ENCODE assay signal across 9 cellular contexts in genomic region chr7:54839538-54840213, GRCh38.
DNase-seq lines count a peak whose midpoint lies in the region; ATAC-seq and TF ChIP-seq lines count a peak whose summit lies in the region.
"Had no signal": no experiment of that assay in that cellular context is flagged by ENCODE, and none has a peak within 500 bp of the region (broad histone marks: within the 10 kb centered on the region; RNA-seq: fewer than 3 reads in every experiment).

No MANE protein-coding gene starts in this region.

- H3K27me3 ChIP-seq in GM06990 (replicated peaks; ENCODE audit: control insufficient read depth, insufficient read depth, low read length) = no peaks in the 10 kb centered on the region
- no peaks in the 10 kb centered on the region for H3K27me3 ChIP-seq in right lobe of liver

- 48% methylated on average over 4 of the region's 10 CpGs for WGBS in right lobe of liver (ENCODE audit: insufficient coverage, low coverage, low lambda C conversion rate, missing lambda C conversion rate)

- DNase-seq in GM06990 (ENCODE audit: extremely low read depth, insufficient read length) = no peak
- peak; percentile 70 for DNase-seq in M059J (ENCODE audit: low read depth)
- DNase-seq in cardiac fibroblast (ENCODE audit: low read depth in 2 of 2) = peak; percentile 62 to 74
- peak; percentile 84 to 86 (median 85) for DNase-seq in right lobe of liver
- DNase-seq in NCI-H2029 treated with DMSO at 0.1 percent for 48 hours (lab: John Stamatoyannopoulos, UW) = no peak
- DNase-seq in mucosa of gallbladder (ENCODE audit: low spot score) = no peak
- DNase-seq in AML-193 (lab: John Stamatoyannopoulos, UW) = no peak

- no peaks in the 10 kb centered on the region for H3K9me3 ChIP-seq in right lobe of liver

- H3K4me3 ChIP-seq in GM06990 (replicated peaks; ENCODE audit: low read depth, low read length) = no peak overlapping the region
- H3K4me3 ChIP-seq in cardiac fibroblast (replicated peaks in 1 of 2; ENCODE audit: low read depth in 2 of 2, low read length in 2 of 2) = no peak overlapping the region
- no peak overlapping the region for H3K4me3 ChIP-seq in right lobe of liver
- H3K4me3 ChIP-seq: SK-N-MC had no signal

- no peak overlapping the region for H3K27ac ChIP-seq in right lobe of liver
- H3K27ac ChIP-seq: SK-N-MC had no signal

- intact Hi-C loops in right lobe of liver (cut with DNase I) = loop anchor here in 1 of 2 donors (10.0 kb wide), 1 partner anchor 55 kb away; no protein-coding TSS in a partner anchor

- no peaks in the 10 kb centered on the region for H3K36me3 ChIP-seq in GM06990 (ENCODE audit: control insufficient read depth, insufficient read depth, low read length)
- H3K36me3 ChIP-seq in right lobe of liver = no peaks in the 10 kb centered on the region

- peak; percentile 92 to 97 (median 94) for ATAC-seq in right lobe of liver
- ATAC-seq in GM21447 (IDR thresholded peaks at IDR 0.05; ENCODE audit: unreplicated experiment) = no peak

- peaks cover 0 to 15% (median 1%) of the 10 kb centered on the region in 4 donors for H3K4me1 ChIP-seq in right lobe of liver

- no peak for TF ChIP-seq POLR2A in right lobe of liver (IDR thresholded peaks at IDR 0.05)

- TF ChIP-seq CTCF in GM06990 (IDR thresholded peaks at IDR 0.05; ENCODE audit: insufficient read depth, low read length, poor library complexity, severe bottlenecking) (peak; percentile 58), cardiac fibroblast (IDR thresholded peaks at IDR 0.05; ENCODE audit: low read depth, low read length) (peak; percentile 87), right lobe of liver (IDR thresholded peaks at IDR 0.05) (peak; percentile 77 to 89 (median 80))

Comparison
In these comparisons a context has a peak if more than half of its experiments do, and no peak if none do; other contexts are left out.
1. DNase-seq: peak in M059J (single experiment), cardiac fibroblast (2 of 2) and right lobe of liver (3 of 3); none in GM06990 (single experiment), NCI-H2029 treated with DMSO at 0.1 percent for 48 hours (single experiment), mucosa of gallbladder (single experiment) and AML-193 (0 of 2).
2. Peak in every context shown above with its lines, with median percentiles within 50 percentile points of each other: CTCF ChIP-seq.